ENCODE assay signal across 8 cellular contexts in genomic region chr11:16607675-16608644, GRCh38.
DNase-seq lines count a peak whose midpoint lies in the region; ATAC-seq and TF ChIP-seq lines count a peak whose summit lies in the region.

No MANE protein-coding gene starts in this region.

- TF ChIP-seq POLR2A in body of pancreas (IDR thresholded peaks at IDR 0.05), result peak; percentile 9 to 57 (median 56)

- in situ Hi-C loops in ACHN (cut with HindIII; ENCODE audit: low pct_ligation_motif_present, low pct_unique_long_range_greater_than_20kb, low sequenced_read_pairs), result no loop called here

- ATAC-seq in body of pancreas (peak; percentile 32), GM21390 (IDR thresholded peaks at IDR 0.05; ENCODE audit: unreplicated experiment) (no peak), GM21737 (IDR thresholded peaks at IDR 0.05; ENCODE audit: unreplicated experiment) (no peak)

- no peaks in the 10 kb centered on the region for H3K27me3 ChIP-seq in body of pancreas

- H3K27ac ChIP-seq in body of pancreas, result peak overlapping the region; percentile 76 to 92 (median 91)
- H3K27ac ChIP-seq in substantia nigra (ENCODE audit: low read depth, low read length, poor library complexity, severe bottlenecking), result no peak overlapping the region

- no peaks in the 10 kb centered on the region for H3K9me3 ChIP-seq in body of pancreas

- H3K4me1 ChIP-seq in body of pancreas, result peaks cover 28% of the 10 kb centered on the region

- intact Hi-C loops in body of pancreas (cut with DNase I), result no loop called here

- no peak for TF ChIP-seq CTCF in body of pancreas (IDR thresholded peaks at IDR 0.05)

- peak overlapping the region in 1 of 2 donors; percentile 77 for H3K4me3 ChIP-seq in body of pancreas

- WGBS in body of pancreas, 2 donors, result 11 to 18% methylated on average over 25 of the region's 25 CpGs

- H3K36me3 ChIP-seq in body of pancreas (replicated peaks in 1 of 2; ENCODE audit: insufficient read depth in 1 of 2, low read depth in 2 of 2), result no peaks in the 10 kb centered on the region

- DNase-seq in ACHN, result peak; percentile 74
- peak; percentile 26 for DNase-seq in NCI-H1048 (lab: John Stamatoyannopoulos, UW)
- peak; percentile 63 to 77 (median 74) for DNase-seq in body of pancreas
- DNase-seq in iPS-NIHi7 (ENCODE audit: extremely low spot score), result peak; percentile 68
- peak in 31 of 49 donors; percentile 17 to 72 (median 54) for DNase-seq in substantia nigra (lab: John Stamatoyannopoulos, UW)
- DNase-seq in RKO (ENCODE audit: low spot score), result no peak
